12 cellular contexts compared by ENCODE assay signal in the genomic region with DNA sequence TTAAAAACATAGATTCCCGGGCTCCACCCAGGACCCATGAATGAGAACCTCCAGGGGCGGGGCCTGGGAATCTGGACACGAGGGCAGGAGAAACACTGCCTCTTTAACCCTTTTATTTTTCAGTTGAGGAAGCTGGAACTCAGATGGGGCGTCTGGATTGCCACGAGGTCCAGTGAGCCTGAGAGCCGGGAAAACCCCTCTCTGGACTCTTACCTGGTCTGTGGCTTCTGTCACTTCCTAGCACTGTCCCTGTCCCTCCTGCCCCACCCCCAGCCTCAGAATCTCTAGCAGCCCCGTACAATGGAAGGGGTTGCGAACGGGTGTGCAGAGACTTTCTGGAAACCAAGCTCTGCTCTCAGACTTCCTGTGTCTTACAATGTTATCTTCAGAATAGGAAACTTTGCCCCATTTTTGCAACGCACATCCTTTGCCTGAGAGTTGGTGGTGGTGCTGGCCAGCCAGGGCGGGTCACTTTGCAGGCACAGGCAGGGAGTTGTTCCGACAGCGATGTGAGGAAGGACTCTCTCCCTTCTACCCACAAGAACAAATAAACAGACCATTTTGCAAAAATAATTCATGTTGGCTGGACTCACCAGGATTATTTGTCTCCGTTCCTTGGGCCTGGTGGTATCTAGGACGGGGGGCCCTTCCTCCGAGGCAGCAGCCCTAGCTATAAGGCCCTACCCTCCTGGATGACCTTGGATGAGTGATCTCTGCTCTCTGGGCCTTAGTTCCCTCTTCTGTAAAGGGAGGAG. TPM values are rescaled to one million over a fixed set of nuclear protein-coding genes. Genes with fewer than 3 reads are reported as not detected.
DNase-seq lines count a peak whose midpoint lies in the region; ATAC-seq and TF ChIP-seq lines count a peak whose summit lies in the region.
"Had no signal": no experiment of that assay in that cellular context is flagged by ENCODE, and none has a peak within 500 bp of the region (broad histone marks: within the 10 kb centered on the region; RNA-seq: fewer than 3 reads in every experiment).

No MANE protein-coding gene starts in this region.

- H3K9me3 ChIP-seq in Caco-2 (no peaks in the 10 kb centered on the region), psoas muscle (no peaks in the 10 kb centered on the region)

- DNase-seq in Caco-2 (no peak), UCSD-AML1 (lab: John Stamatoyannopoulos, UW; ENCODE audit: unreplicated experiment) (peak; percentile 39), fibroblast of the aortic adventitia (ENCODE audit: low read depth) (peak; percentile 65), psoas muscle (peak in 1 of 2 donors; percentile 17), GM10248 (ENCODE audit: extremely low spot score) (no peak)
- DNase-seq: activated T-cell treated with anti-CD3 and anti-CD28 coated beads, Interleukin-2, amount 50 U/mL, for 48 hours; C1 segment of cervical spinal cord; MV-4-11; T-helper 9 cell had no signal

- H3K27me3 Mint-ChIP-seq in Caco-2 (ENCODE audit: insufficient read depth, unreplicated experiment): no peaks in the 10 kb centered on the region

- CTCF ChIA-PET in Caco-2 (lab: Charles Lee): no interaction called here
- CTCF ChIA-PET in GM10248 (lab: Yijun Ruan, JAX): interaction anchor here (1.4 kb wide), 1 partner anchor 142 kb away, joined by 3 read pairs; no protein-coding TSS in a partner anchor

- no peaks in the 10 kb centered on the region for H3K9me3 Mint-ChIP-seq in Caco-2 (ENCODE audit: unreplicated experiment)

- peak overlapping the region; percentile 20 for H3K27ac ChIP-seq in psoas muscle

- H3K4me3 ChIP-seq in Caco-2 (ENCODE audit: low read depth, low read length) (no peak overlapping the region), fibroblast of the aortic adventitia (ENCODE audit: low read depth, low read length) (no peak overlapping the region), psoas muscle (no peak overlapping the region)

- H3K27me3 ChIP-seq in Caco-2 (replicated peaks; ENCODE audit: control insufficient read depth, insufficient read depth, low read length): no peaks in the 10 kb centered on the region
- no peaks in the 10 kb centered on the region for H3K27me3 ChIP-seq in psoas muscle (ENCODE audit: insufficient read depth in 3 of 3, low read length in 2 of 3)

- 70 to 75% (median 73%) methylated on average over 16 of the region's 16 CpGs for WGBS in psoas muscle, 3 donors

- POLR2A ChIA-PET in Caco-2 (lab: Charles Lee) (no interaction called here), GM10248 (lab: Yijun Ruan, JAX) (no interaction called here)

- H3K36me3 ChIP-seq in Caco-2 (ENCODE audit: control insufficient read depth, insufficient read depth, low read length) (no peaks in the 10 kb centered on the region; the same call in 1 of the 2 replicates), psoas muscle (ENCODE audit: insufficient read depth in 1 of 2, low read depth in 1 of 2) (no peaks in the 10 kb centered on the region)

- H3K4me1 Mint-ChIP-seq in Caco-2 (ENCODE audit: low read depth, unreplicated experiment): peaks cover 16% of the 10 kb centered on the region

- H3K27ac Mint-ChIP-seq in Caco-2 (ENCODE audit: unreplicated experiment): peak overlapping the region; percentile 67

- H3K4me1 ChIP-seq in Caco-2: peaks cover 44% of the 10 kb centered on the region
- H3K4me1 ChIP-seq in psoas muscle: peaks cover 12% of the 10 kb centered on the region

- H3K4me3 Mint-ChIP-seq in Caco-2 (ENCODE audit: unreplicated experiment): no peak overlapping the region

- no peaks in the 10 kb centered on the region for H3K36me3 Mint-ChIP-seq in Caco-2 (ENCODE audit: insufficient read depth, unreplicated experiment)

- intact Hi-C loops in Caco-2 (cut with micrococcal nuclease; ENCODE audit: unreplicated experiment): no loop called here
- intact Hi-C loops in psoas muscle (cut with DNase I): no loop called here

- BruUV-seq in Caco-2 (replicated peaks; lab: Mats Ljungman, UMichigan): no TSS peak

- ATAC-seq in psoas muscle (peak in 1 of 4 donors; percentile 19), HG02623 (IDR thresholded peaks at IDR 0.05; ENCODE audit: unreplicated experiment) (no peak), HG03565 (IDR thresholded peaks at IDR 0.05; ENCODE audit: unreplicated experiment) (no peak), GM21723 (IDR thresholded peaks at IDR 0.05; ENCODE audit: unreplicated experiment) (no peak)

- TF ChIP-seq CTCF in Caco-2 (IDR thresholded peaks at IDR 0.05; ENCODE audit: insufficient read depth in 1 of 2, low read depth in 1 of 2, low read length in 1 of 2, severe bottlenecking in 1 of 2, unreplicated experiment in 1 of 2) (no peak), fibroblast of the aortic adventitia (IDR thresholded peaks at IDR 0.05; ENCODE audit: insufficient read depth, low read length) (no peak), psoas muscle (IDR thresholded peaks at IDR 0.05) (no peak), GM10248 (IDR thresholded peaks at IDR 0.05; ENCODE audit: control extremely low read depth, extremely low read depth, low read depth, missing control alignments) (no peak)

RNA-seq across cellular contexts. Expression of a gene that starts 59.1 kb away (rescaled TPM):
- 8.9 and 10.5 TPM in 2 replicates for total RNA-seq in Caco-2 (2022)
- 17.4 and 27.2 TPM in 2 replicates for total RNA-seq in fibroblast of the aortic adventitia (ENCODE audit: low replicate concordance)
- 1 to 10 TPM; 1.3 to 5.5 (median 3.8) TPM for total RNA-seq in psoas muscle
- 1 to 10 TPM in 1 of 3 donors, under 1 TPM in 2; 0.52 to 3.0 (median 0.79) TPM for polyA plus RNA-seq in psoas muscle

Comparison
In these comparisons a context has a peak if more than half of its experiments do, and no peak if none do; other contexts are left out.
1. DNase-seq: peak in UCSD-AML1 (single experiment) and fibroblast of the aortic adventitia (single experiment); none in Caco-2 (0 of 2) and GM10248 (single experiment).